In the genomic region with DNA sequence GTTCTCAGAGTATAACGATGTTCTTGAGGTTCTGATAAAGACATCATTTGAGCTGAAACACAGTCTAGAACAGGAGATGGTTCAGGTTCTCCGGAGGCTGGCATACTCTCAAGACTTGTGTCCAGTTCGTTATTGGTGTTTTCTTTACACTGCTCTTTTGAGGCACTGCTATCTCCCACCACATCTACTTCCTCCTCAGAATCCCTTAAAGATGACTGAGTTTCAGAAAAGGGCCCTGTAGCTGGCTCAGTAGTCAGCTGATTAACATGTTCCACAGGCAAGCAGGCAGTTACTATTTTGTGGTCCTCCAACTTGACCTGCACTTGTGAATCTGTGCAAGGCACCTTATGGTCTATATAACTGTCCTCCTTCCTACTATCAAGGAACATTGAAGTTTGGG, we compare ENCODE assay signal across 15 cellular contexts.
"Had no signal": no experiment of that assay in that cellular context is flagged by ENCODE, and none has a peak within 500 bp of the region (broad histone marks: within the 10 kb centered on the region; RNA-seq: fewer than 3 reads in every experiment).

No MANE protein-coding gene starts in this region.

- DNase-seq: activated CD4-positive, alpha-beta memory T cell treated with anti-CD3 and anti-CD28 coated beads for 36 hours; activated CD8-positive, alpha-beta memory T cell treated with anti-CD3 and anti-CD28 coated beads, Interleukin-2, amount 50 U/mL, for 48 hours; activated naive CD4-positive, alpha-beta T cell treated with Interleukin-2 at 50 U/mL for 16 hours; colonic mucosa; effector CD8-positive, alpha-beta T cell; heart left ventricle; islet precursor cell; midbrain; naive B cell; retina; stimulated activated CD4-positive, alpha-beta T cell treated with anti-CD3 and anti-CD28 coated beads, Interleukin-15, amount 100 ng/mL, for 24 hours; stimulated activated CD4-positive, alpha-beta T cell treated with anti-CD3 and anti-CD28 coated beads, Interleukin-4, amount 100 ng/mL, for 4 hours had no signal

- H3K36me3 ChIP-seq: colonic mucosa had no signal

- H3K9me3 ChIP-seq: colonic mucosa, heart left ventricle, tibial nerve, vagina had no signal

- H3K4me1 ChIP-seq: colonic mucosa, parathyroid adenoma, vagina had no signal

- H3K27me3 Mint-ChIP-seq: activated CD4-positive, alpha-beta memory T cell treated with anti-CD3 and anti-CD28 coated beads for 36 hours; naive B cell had no signal

- H3K4me3 ChIP-seq: colonic mucosa, heart left ventricle, tibial nerve, vagina had no signal

- H3K27me3 ChIP-seq: colonic mucosa, heart left ventricle, tibial nerve, vagina had no signal

- H3K4me1 Mint-ChIP-seq: naive B cell had no signal

- H3K27ac ChIP-seq: colonic mucosa, parathyroid adenoma, tibial nerve, vagina had no signal

- H3K4me3 Mint-ChIP-seq: activated CD4-positive, alpha-beta memory T cell treated with anti-CD3 and anti-CD28 coated beads for 36 hours; naive B cell had no signal

- H3K9me3 Mint-ChIP-seq: activated CD4-positive, alpha-beta memory T cell treated with anti-CD3 and anti-CD28 coated beads for 36 hours; naive B cell had no signal

- H3K27ac Mint-ChIP-seq: activated CD4-positive, alpha-beta memory T cell treated with anti-CD3 and anti-CD28 coated beads for 36 hours; naive B cell had no signal
